In genomic region chr19:38731654-38732301, GRCh38 we compare ENCODE assay signal across 10 cellular contexts. TPM values are rescaled to one million over a fixed set of nuclear protein-coding genes. Genes with fewer than 3 reads are reported as not detected.
DNase-seq lines count a peak whose midpoint lies in the region; ATAC-seq, FAIRE-seq and TF ChIP-seq lines count a peak whose summit lies in the region.
"Had no signal": no experiment of that assay in that cellular context is flagged by ENCODE, and none has a peak within 500 bp of the region (broad histone marks: within the 10 kb centered on the region; RNA-seq: fewer than 3 reads in every experiment).

No MANE protein-coding gene starts in this region.

- H3K27me3 ChIP-seq in HepG2 (ENCODE audit: control insufficient read depth in 1 of 2, insufficient read depth in 2 of 2, low read length in 2 of 2): no peaks in the 10 kb centered on the region
- H3K27me3 ChIP-seq in stomach: peaks cover 0 to 6% (median 0%) of the 10 kb centered on the region in 3 donors

- peak; percentile 32 for DNase-seq in NCI-H146 (lab: John Stamatoyannopoulos, UW)
- DNase-seq in NCI-H146 treated with DMSO at 0.1 percent for 48 hours (lab: John Stamatoyannopoulos, UW; ENCODE audit: unreplicated experiment): no peak
- DNase-seq in activated T-helper 1 cell treated with anti-CD3 and anti-CD28 coated beads, Interleukin-12 subunit alpha, Interleukin-12 subunit beta, Interleukin-2, Interleukin-4 antibody, amounts not matched to agents 30 ng/mL and 10 ng/mL and 1 ng/mL, durations not matched to agents 14 hours and 24 hours and 36 hours (ENCODE audit: low spot score): no peak
- DNase-seq in HepG2 (ENCODE audit: low spot score): no peak
- DNase-seq in stomach: peak; percentile 87
- no peak for DNase-seq in glomerular visceral epithelial cell (ENCODE audit: extremely low spot score)
- DNase-seq in GM03348 (ENCODE audit: low spot score): no peak
- DNase-seq in NCI-H1694 treated with DMSO at 0.1 percent for 48 hours (lab: John Stamatoyannopoulos, UW): no peak
- DNase-seq: activated CD4-positive, alpha-beta T cell treated with anti-CD3 and anti-CD28 coated beads for 4 hours; NCI-H1436 treated with DMSO at 0.1 percent for 48 hours had no signal

- TF ChIP-seq CTCF in HepG2 (CRISPR knock-in tag; IDR thresholded peaks at IDR 0.05) (no peak), stomach (IDR thresholded peaks at IDR 0.05) (peak in 1 of 7 experiments; percentile 15)

- 87% methylated on average over 10 of the region's 10 CpGs for WGBS in HepG2 (ENCODE audit: low lambda C conversion rate)
- 24 to 42% (median 28%) methylated on average over 10 of the region's 10 CpGs for WGBS in stomach, 5 donors

- H4K20me1 ChIP-seq in HepG2 (ENCODE audit: insufficient read depth, low read length): no peaks in the 10 kb centered on the region

- FAIRE-seq in HepG2 (lab: Jason Lieb, UNC): no peak

- TF ChIP-seq EP300 in HepG2 (IDR thresholded peaks at IDR 0.05; ENCODE audit: low read depth in 2 of 2, low read length in 2 of 2): no peak
- no peak for TF ChIP-seq EP300 in HepG2 (CRISPR knock-in tag; IDR thresholded peaks at IDR 0.05; ENCODE audit: borderline replicate concordance)
- TF ChIP-seq EP300 in stomach (IDR thresholded peaks at IDR 0.05): no peak

- no peak for TF ChIP-seq RAD21 in HepG2 (CRISPR knock-in tag; IDR thresholded peaks at IDR 0.05)

- no peak overlapping the region for H2AFZ ChIP-seq in HepG2 (ENCODE audit: low read length)

- H3K36me3 ChIP-seq in HepG2 (replicated peaks in 1 of 2; ENCODE audit: control insufficient read depth in 1 of 2, insufficient read depth in 2 of 2, low read length in 2 of 2): peaks cover 10 to 25% of the 10 kb centered on the region in 2 experiments; a peak in 4 of 5 replicates
- peaks cover 38 to 51% (median 50%) of the 10 kb centered on the region in 4 donors for H3K36me3 ChIP-seq in stomach

- no peak overlapping the region for H3K9ac ChIP-seq in HepG2 (ENCODE audit: insufficient read depth, low read depth, low read length)

- no peaks in the 10 kb centered on the region for H3K9me3 ChIP-seq in HepG2 (ENCODE audit: low read length)
- H3K9me3 ChIP-seq in stomach: no peaks in the 10 kb centered on the region

- in situ Hi-C loops in HepG2 (cut with HindIII; ENCODE audit: extremely low pct_ligation_motif_present, low pct_unique_long_range_greater_than_20kb): loop anchor here (25.0 kb wide), 1 partner anchor 181 kb away; the partner anchor contains the start of gene CCER2

- no peaks in the 10 kb centered on the region for H3K79me2 ChIP-seq in HepG2 (ENCODE audit: insufficient read depth, low read length)

- no peaks in the 10 kb centered on the region for H3K9me3 Mint-ChIP-seq in activated T-helper 1 cell treated with anti-CD3 and anti-CD28 coated beads, Interleukin-12 subunit alpha, Interleukin-12 subunit beta, Interleukin-2, Interleukin-4 antibody, amounts not matched to agents 30 ng/mL and 10 ng/mL and 1 ng/mL, durations not matched to agents 14 hours and 24 hours and 36 hours

- H3K27ac ChIP-seq in HepG2 (ENCODE audit: extremely low read length, insufficient read depth, low read length) (no peak overlapping the region), stomach (peak overlapping the region; percentile 81 to 93 (median 84))

- no peak overlapping the region for H3K4me3 Mint-ChIP-seq in activated T-helper 1 cell treated with anti-CD3 and anti-CD28 coated beads, Interleukin-12 subunit alpha, Interleukin-12 subunit beta, Interleukin-2, Interleukin-4 antibody, amounts not matched to agents 30 ng/mL and 10 ng/mL and 1 ng/mL, durations not matched to agents 14 hours and 24 hours and 36 hours

- H3K4me3 ChIP-seq in HepG2 (replicated peaks in 1 of 3; ENCODE audit: insufficient read depth in 1 of 3, low read depth in 2 of 3, low read length in 3 of 3) (no peak overlapping the region), stomach (no peak overlapping the region)

- H3K36me3 Mint-ChIP-seq in activated T-helper 1 cell treated with anti-CD3 and anti-CD28 coated beads, Interleukin-12 subunit alpha, Interleukin-12 subunit beta, Interleukin-2, Interleukin-4 antibody, amounts not matched to agents 30 ng/mL and 10 ng/mL and 1 ng/mL, durations not matched to agents 14 hours and 24 hours and 36 hours (ENCODE audit: low read depth): peaks cover 28% of the 10 kb centered on the region

- peaks cover 36% of the 10 kb centered on the region for H3K4me1 Mint-ChIP-seq in activated T-helper 1 cell treated with anti-CD3 and anti-CD28 coated beads, Interleukin-12 subunit alpha, Interleukin-12 subunit beta, Interleukin-2, Interleukin-4 antibody, amounts not matched to agents 30 ng/mL and 10 ng/mL and 1 ng/mL, durations not matched to agents 14 hours and 24 hours and 36 hours (ENCODE audit: low read depth)

- intact Hi-C loops in activated T-helper 1 cell treated with anti-CD3 and anti-CD28 coated beads, Interleukin-12 subunit alpha, Interleukin-12 subunit beta, Interleukin-2, Interleukin-4 antibody, amounts not matched to agents 30 ng/mL and 10 ng/mL and 1 ng/mL, durations not matched to agents 14 hours and 24 hours and 36 hours (cut with micrococcal nuclease): loop anchor here (5.0 kb wide), 1 partner anchor 74 kb away; no protein-coding TSS in a partner anchor
- intact Hi-C loops in HepG2 (cut with micrococcal nuclease; ENCODE audit: unreplicated experiment) (loop anchor here (5.0 kb wide), 2 partner anchors 101 to 201 kb away; partner anchors contain the start of genes ECH1, MRPS12 and SARS2), stomach (cut with DNase I; ENCODE audit: low total_unique reads) (no loop called here)

- H3K27ac Mint-ChIP-seq in activated T-helper 1 cell treated with anti-CD3 and anti-CD28 coated beads, Interleukin-12 subunit alpha, Interleukin-12 subunit beta, Interleukin-2, Interleukin-4 antibody, amounts not matched to agents 30 ng/mL and 10 ng/mL and 1 ng/mL, durations not matched to agents 14 hours and 24 hours and 36 hours: peak overlapping the region; percentile 52

- H3K27me3 Mint-ChIP-seq in activated T-helper 1 cell treated with anti-CD3 and anti-CD28 coated beads, Interleukin-12 subunit alpha, Interleukin-12 subunit beta, Interleukin-2, Interleukin-4 antibody, amounts not matched to agents 30 ng/mL and 10 ng/mL and 1 ng/mL, durations not matched to agents 14 hours and 24 hours and 36 hours (ENCODE audit: insufficient read depth): peaks cover 2% of the 10 kb centered on the region

- ATAC-seq in HepG2: no peak

- peak in 1 of 2 experiments; percentile 50; a peak in 1 of 4 replicates for TF ChIP-seq POLR2A in HepG2 (IDR thresholded peaks at IDR 0.05; ENCODE audit: insufficient read depth in 1 of 2, low read depth in 2 of 2, low read length in 2 of 2)
- no peak for TF ChIP-seq POLR2A in stomach (IDR thresholded peaks at IDR 0.05)

- POLR2A ChIA-PET in HepG2 (lab: Yijun Ruan, JAX): interaction anchor here (1.1 kb wide), 1 partner anchor 100 kb away, joined by 4 read pairs; the partner anchor contains the start of gene ECH1

- BruUV-seq in HepG2 (replicated peaks; lab: Mats Ljungman, UMichigan): no TSS peak

- H3K4me1 ChIP-seq in HepG2 (ENCODE audit: insufficient read depth, low read length): peaks cover 24% of the 10 kb centered on the region
- peaks cover 36 to 90% (median 73%) of the 10 kb centered on the region in 4 donors for H3K4me1 ChIP-seq in stomach

- H3K4me2 ChIP-seq in HepG2 (ENCODE audit: low read depth, low read length): no peak overlapping the region

- CTCF ChIA-PET in HepG2 (lab: Yijun Ruan, JAX; ENCODE audit: low intra/inter-chr PET ratio, low total read pairs): no interaction called here

RNA-seq across cellular contexts. Expression of gene CAPN12, which starts 12.5 kb away (rescaled TPM):
- total RNA-seq in activated T-helper 1 cell treated with anti-CD3 and anti-CD28 coated beads, Interleukin-12 subunit alpha, Interleukin-12 subunit beta, Interleukin-2, Interleukin-4 antibody, amounts not matched to agents 30 ng/mL and 10 ng/mL and 1 ng/mL, durations not matched to agents 14 hours and 24 hours and 36 hours: 1.1 and 2.5 TPM in 2 replicates
- total RNA-seq in HepG2 (2016; rRNA removed; fragmentation: Illumina TruSeq; extraction: Trizol) (0.62 and 1.6 TPM in 2 replicates), stomach (10 to 100 TPM in 1 of 5 donors, 1 to 10 TPM in 4; 1.2 to 33.3 (median 4.8) TPM)
- total RNA-seq in HepG2 (2016; cell fraction: cytosol; rRNA removed; fragmentation: Illumina TruSeq; extraction: Trizol; ENCODE audit: low read depth): 1.0 and 1.2 TPM in 2 replicates
- total RNA-seq in HepG2 (2016; cell fraction: insoluble cytoplasmic fraction; rRNA removed; fragmentation: Illumina TruSeq; extraction: Trizol): 0.30 and 1.3 TPM in 2 replicates
- 0.49 and 0.59 TPM in 2 replicates for total RNA-seq in HepG2 (2016; cell fraction: membrane; rRNA removed; fragmentation: Illumina TruSeq; extraction: Trizol)
- total RNA-seq in HepG2 (2016; cell fraction: nucleus; rRNA removed; fragmentation: Illumina TruSeq; extraction: Trizol): 2.3 and 2.9 TPM in 2 replicates
- polyA plus RNA-seq in HepG2 (2011; rRNA removed) (13.6 and 20.4 TPM in 2 replicates), stomach (10 to 100 TPM in 2 of 3 donors, 1 to 10 TPM in 1; 3.4 to 16.9 (median 16.3) TPM)
- polyA plus RNA-seq in HepG2 (2011; cell fraction: cytosol; rRNA removed): 3.4 and 3.8 TPM in 2 replicates
- 230 and 249 TPM in 2 replicates for polyA plus RNA-seq in HepG2 (2011; cell fraction: nucleus; rRNA removed)
- 8.4 and 11.4 TPM in 2 replicates for polyA plus RNA-seq in HepG2 (2012)
- 0.35 and 0.73 TPM in 2 replicates for polyA plus RNA-seq in HepG2 (2016; cell fraction: cytosol; fragmentation: Illumina TruSeq; extraction: Trizol; ENCODE audit: low read depth)
- 0.66 and 0.96 TPM in 2 replicates for polyA plus RNA-seq in HepG2 (2016; cell fraction: insoluble cytoplasmic fraction; fragmentation: Illumina TruSeq; extraction: Trizol; ENCODE audit: low read depth)
- 0.66 and 0.81 TPM in 2 replicates for polyA plus RNA-seq in HepG2 (2016; cell fraction: membrane; fragmentation: Illumina TruSeq; extraction: Trizol; ENCODE audit: low read depth)
- polyA plus RNA-seq in HepG2 (2016; cell fraction: nucleus; fragmentation: Illumina TruSeq; extraction: Trizol; ENCODE audit: insufficient read depth, low read depth): 16.2 and 18.9 TPM in 2 replicates
- 4.4 TPM in 1 of 2 replicates, not detected in the other for polyA minus RNA-seq in HepG2 (2011; rRNA and poly(A)+ RNA removed; ENCODE audit: low replicate concordance)
- polyA minus RNA-seq in HepG2 (2011; cell fraction: cytosol; rRNA and poly(A)+ RNA removed): 0.69 and 2.0 TPM in 2 replicates
- 10.0 and 11.6 TPM in 2 replicates for polyA minus RNA-seq in HepG2 (2011; cell fraction: nucleus; rRNA and poly(A)+ RNA removed)

RNA-seq across cellular contexts. Expression of gene LGALS7, which starts 41.5 kb away (rescaled TPM):
- total RNA-seq in activated T-helper 1 cell treated with anti-CD3 and anti-CD28 coated beads, Interleukin-12 subunit alpha, Interleukin-12 subunit beta, Interleukin-2, Interleukin-4 antibody, amounts not matched to agents 30 ng/mL and 10 ng/mL and 1 ng/mL, durations not matched to agents 14 hours and 24 hours and 36 hours: not detected in 2 replicates
- total RNA-seq in HepG2 (2016; rRNA removed; fragmentation: Illumina TruSeq; extraction: Trizol) (not detected in 2 replicates), stomach (1 to 10 TPM in 1 of 5 donors, not detected in 4; 2.0 TPM)
- not detected in 2 replicates for total RNA-seq in HepG2 (2016; cell fraction: cytosol; rRNA removed; fragmentation: Illumina TruSeq; extraction: Trizol; ENCODE audit: low read depth)
- not detected in 2 replicates for total RNA-seq in HepG2 (2016; cell fraction: insoluble cytoplasmic fraction; rRNA removed; fragmentation: Illumina TruSeq; extraction: Trizol)
- total RNA-seq in HepG2 (2016; cell fraction: membrane; rRNA removed; fragmentation: Illumina TruSeq; extraction: Trizol): 0.93 TPM in 1 of 2 replicates, not detected in the other
- total RNA-seq in HepG2 (2016; cell fraction: nucleus; rRNA removed; fragmentation: Illumina TruSeq; extraction: Trizol): not detected in 2 replicates
- polyA plus RNA-seq in HepG2 (2011; rRNA removed) (0.73 and 0.85 TPM in 2 replicates), stomach (1,000 to 10,000 TPM in 1 of 3 donors, 1 to 10 TPM in 1, not detected in 1; 1.7 to 1,381 TPM)
- polyA plus RNA-seq in HepG2 (2011; cell fraction: cytosol; rRNA removed): 1.6 and 1.9 TPM in 2 replicates
- 1.7 and 2.4 TPM in 2 replicates for polyA plus RNA-seq in HepG2 (2011; cell fraction: nucleus; rRNA removed)
- polyA plus RNA-seq in HepG2 (2012): 0.35 TPM in 1 of 2 replicates, not detected in the other
- not detected in 2 replicates for polyA plus RNA-seq in HepG2 (2016; cell fraction: cytosol; fragmentation: Illumina TruSeq; extraction: Trizol; ENCODE audit: low read depth)
- polyA plus RNA-seq in HepG2 (2016; cell fraction: insoluble cytoplasmic fraction; fragmentation: Illumina TruSeq; extraction: Trizol; ENCODE audit: low read depth): not detected in 2 replicates
- polyA plus RNA-seq in HepG2 (2016; cell fraction: membrane; fragmentation: Illumina TruSeq; extraction: Trizol; ENCODE audit: low read depth): 0.63 TPM in 1 of 2 replicates, not detected in the other
- not detected in 2 replicates for polyA plus RNA-seq in HepG2 (2016; cell fraction: nucleus; fragmentation: Illumina TruSeq; extraction: Trizol; ENCODE audit: insufficient read depth, low read depth)
- 0.58 TPM in 1 of 2 replicates, not detected in the other for polyA minus RNA-seq in HepG2 (2011; rRNA and poly(A)+ RNA removed; ENCODE audit: low replicate concordance)
- not detected in 2 replicates for polyA minus RNA-seq in HepG2 (2011; cell fraction: cytosol; rRNA and poly(A)+ RNA removed)
- polyA minus RNA-seq in HepG2 (2011; cell fraction: nucleus; rRNA and poly(A)+ RNA removed): 0.99 TPM in 1 of 2 replicates, not detected in the other

RNA-seq across cellular contexts. Expression of gene LGALS7B, which starts 57.2 kb away (rescaled TPM):
- total RNA-seq in activated T-helper 1 cell treated with anti-CD3 and anti-CD28 coated beads, Interleukin-12 subunit alpha, Interleukin-12 subunit beta, Interleukin-2, Interleukin-4 antibody, amounts not matched to agents 30 ng/mL and 10 ng/mL and 1 ng/mL, durations not matched to agents 14 hours and 24 hours and 36 hours: not detected in 2 replicates
- total RNA-seq in HepG2 (2016; rRNA removed; fragmentation: Illumina TruSeq; extraction: Trizol): 0.73 and 1.7 TPM in 2 replicates
- not detected in 2 replicates for total RNA-seq in HepG2 (2016; cell fraction: cytosol; rRNA removed; fragmentation: Illumina TruSeq; extraction: Trizol; ENCODE audit: low read depth)
- 0.80 and 2.9 TPM in 2 replicates for total RNA-seq in HepG2 (2016; cell fraction: insoluble cytoplasmic fraction; rRNA removed; fragmentation: Illumina TruSeq; extraction: Trizol)
- total RNA-seq in HepG2 (2016; cell fraction: membrane; rRNA removed; fragmentation: Illumina TruSeq; extraction: Trizol): 0.77 TPM in 1 of 2 replicates, not detected in the other
- total RNA-seq in HepG2 (2016; cell fraction: nucleus; rRNA removed; fragmentation: Illumina TruSeq; extraction: Trizol): not detected in 2 replicates
- polyA plus RNA-seq in HepG2 (2011; rRNA removed): 2.1 and 4.0 TPM in 2 replicates
- polyA plus RNA-seq in HepG2 (2011; cell fraction: cytosol; rRNA removed): 4.6 and 7.7 TPM in 2 replicates
- polyA plus RNA-seq in HepG2 (2011; cell fraction: nucleus; rRNA removed): 2.3 and 3.2 TPM in 2 replicates
- polyA plus RNA-seq in HepG2 (2012): 1.6 and 3.8 TPM in 2 replicates
- polyA plus RNA-seq in HepG2 (2016; cell fraction: cytosol; fragmentation: Illumina TruSeq; extraction: Trizol; ENCODE audit: low read depth): 0.27 and 0.35 TPM in 2 replicates
- 1.1 and 1.9 TPM in 2 replicates for polyA plus RNA-seq in HepG2 (2016; cell fraction: insoluble cytoplasmic fraction; fragmentation: Illumina TruSeq; extraction: Trizol; ENCODE audit: low read depth)
- polyA plus RNA-seq in HepG2 (2016; cell fraction: membrane; fragmentation: Illumina TruSeq; extraction: Trizol; ENCODE audit: low read depth): 0.50 TPM in 1 of 2 replicates, not detected in the other
- polyA plus RNA-seq in HepG2 (2016; cell fraction: nucleus; fragmentation: Illumina TruSeq; extraction: Trizol; ENCODE audit: insufficient read depth, low read depth): 2.2 TPM in 1 of 2 replicates, not detected in the other
- polyA minus RNA-seq in HepG2 (2011; rRNA and poly(A)+ RNA removed; ENCODE audit: low replicate concordance): 0.37 TPM in 1 of 2 replicates, not detected in the other
- 2.1 TPM in 1 of 2 replicates, not detected in the other for polyA minus RNA-seq in HepG2 (2011; cell fraction: cytosol; rRNA and poly(A)+ RNA removed)
- not detected in 2 replicates for polyA minus RNA-seq in HepG2 (2011; cell fraction: nucleus; rRNA and poly(A)+ RNA removed)
- not detected for total RNA-seq in stomach
- 100 to 1,000 TPM in 1 of 3 donors, 1 to 10 TPM in 2; 3.6 to 980 (median 4.6) TPM for polyA plus RNA-seq in stomach

Comparison
In these comparisons a context has a peak if more than half of its experiments do, and no peak if none do; other contexts are left out.
1. DNase-seq: peak in NCI-H146 (single experiment) and stomach (single experiment); none in NCI-H146 treated with DMSO at 0.1 percent for 48 hours (single experiment), activated T-helper 1 cell treated with anti-CD3 and anti-CD28 coated beads, Interleukin-12 subunit alpha, Interleukin-12 subunit beta, Interleukin-2, Interleukin-4 antibody, amounts not matched to agents 30 ng/mL and 10 ng/mL and 1 ng/mL, durations not matched to agents 14 hours and 24 hours and 36 hours (single experiment), HepG2 (single experiment), glomerular visceral epithelial cell (single experiment), GM03348 (single experiment) and NCI-H1694 treated with DMSO at 0.1 percent for 48 hours (single experiment).